8 cellular contexts compared by ENCODE assay signal in genomic region chr9:6757132-6757987, GRCh38.
DNase-seq lines count a peak whose midpoint lies in the region; ATAC-seq and TF ChIP-seq lines count a peak whose summit lies in the region.

Gene KDM4C (plus strand): TSS chr9:6757973. CDS start chr9:6792989, 35,016 bp downstream.

- peak within 1 kb of the TSS; percentile 99 for H3K27ac ChIP-seq in cingulate gyrus (ENCODE audit: low read depth, low read length)

- DNase-seq in AML-193 (lab: John Stamatoyannopoulos, UW) (peak; percentile 87), NCI-H510A (lab: John Stamatoyannopoulos, UW) (peak; percentile 75), kidney tubule cell (ENCODE audit: low spot score) (peak; percentile 96)
- DNase-seq in activated CD4-positive, alpha-beta T cell treated with anti-CD3 and anti-CD28 coated beads for 48 hours = peak; percentile 95
- peak; percentile 52 to 83 for DNase-seq in stimulated activated CD4-positive, alpha-beta T cell treated with anti-CD3 and anti-CD28 coated beads, Interleukin-1b, Interleukin-23, amount 100 ng/mL, for 1 hour (ENCODE audit: low read depth in 2 of 2)

- peak; percentile 69 for ATAC-seq in HG03378 (IDR thresholded peaks at IDR 0.05; ENCODE audit: unreplicated experiment)

- peak; percentile 96 for TF ChIP-seq POLR2A in GM19099 (IDR thresholded peaks at IDR 0.05; ENCODE audit: extremely low read depth, insufficient read length, low read depth)

Comparison
In these comparisons a context has a peak if more than half of its experiments do, and no peak if none do; other contexts are left out.
1. Peak in every context shown above with its lines: DNase-seq, ATAC-seq and H3K27ac ChIP-seq.